In the genomic region with DNA sequence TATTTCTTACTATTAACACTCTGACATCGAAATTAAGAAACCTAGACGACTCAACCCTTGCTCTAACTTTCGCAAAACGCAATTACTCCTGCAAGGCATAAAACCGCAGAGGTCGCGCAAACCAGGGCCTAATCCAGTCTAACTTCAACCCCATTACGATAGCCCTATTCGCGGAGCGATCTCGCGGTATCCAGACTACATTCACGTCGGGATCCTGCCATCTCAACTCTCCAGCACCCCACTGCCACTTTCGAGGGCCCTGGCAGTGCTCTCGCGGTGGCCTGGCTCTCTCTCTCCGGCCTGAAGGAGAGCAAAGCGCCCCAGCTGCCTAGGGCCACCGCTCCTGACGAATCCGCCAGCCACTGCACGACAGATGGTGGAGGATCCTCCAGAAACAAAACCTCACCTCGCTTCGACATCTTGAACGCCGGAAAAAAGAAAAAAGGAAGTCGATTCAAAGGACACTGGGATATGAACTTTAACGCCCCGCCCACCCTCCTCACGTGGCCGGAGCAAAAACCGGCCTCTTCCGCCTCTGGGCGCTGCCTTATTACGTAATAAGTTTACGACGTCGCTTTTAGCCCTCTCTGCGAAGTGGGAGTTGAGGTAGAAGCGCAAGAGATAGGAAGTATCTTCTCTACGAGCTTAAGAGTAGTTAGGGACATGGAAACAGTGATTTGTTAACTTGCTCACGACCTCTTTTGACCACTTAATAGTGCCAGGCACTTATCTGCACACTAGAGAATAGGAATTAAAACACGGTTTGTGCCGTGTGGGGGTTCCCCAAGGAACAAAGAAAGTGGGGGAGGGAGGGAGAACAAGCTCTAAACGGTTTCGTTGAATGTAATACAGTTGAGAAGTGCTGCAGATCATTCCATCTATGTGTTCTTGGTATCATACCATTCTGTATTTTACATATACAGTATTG, we compare ENCODE assay signal across 1 cellular context.
TF ChIP-seq lines count a peak whose summit lies in the region.

A gene (minus strand): TSS at position 430 of the 928 bp plus-strand sequence. CDS start 11 bp downstream, at position 419.

TF ChIP-seq in HEK293, 187 proteins besides CTCF, POLR2A, EP300 and RAD21 (continued from another document and continues in another):
- TF ChIP-seq, protein P1, sequence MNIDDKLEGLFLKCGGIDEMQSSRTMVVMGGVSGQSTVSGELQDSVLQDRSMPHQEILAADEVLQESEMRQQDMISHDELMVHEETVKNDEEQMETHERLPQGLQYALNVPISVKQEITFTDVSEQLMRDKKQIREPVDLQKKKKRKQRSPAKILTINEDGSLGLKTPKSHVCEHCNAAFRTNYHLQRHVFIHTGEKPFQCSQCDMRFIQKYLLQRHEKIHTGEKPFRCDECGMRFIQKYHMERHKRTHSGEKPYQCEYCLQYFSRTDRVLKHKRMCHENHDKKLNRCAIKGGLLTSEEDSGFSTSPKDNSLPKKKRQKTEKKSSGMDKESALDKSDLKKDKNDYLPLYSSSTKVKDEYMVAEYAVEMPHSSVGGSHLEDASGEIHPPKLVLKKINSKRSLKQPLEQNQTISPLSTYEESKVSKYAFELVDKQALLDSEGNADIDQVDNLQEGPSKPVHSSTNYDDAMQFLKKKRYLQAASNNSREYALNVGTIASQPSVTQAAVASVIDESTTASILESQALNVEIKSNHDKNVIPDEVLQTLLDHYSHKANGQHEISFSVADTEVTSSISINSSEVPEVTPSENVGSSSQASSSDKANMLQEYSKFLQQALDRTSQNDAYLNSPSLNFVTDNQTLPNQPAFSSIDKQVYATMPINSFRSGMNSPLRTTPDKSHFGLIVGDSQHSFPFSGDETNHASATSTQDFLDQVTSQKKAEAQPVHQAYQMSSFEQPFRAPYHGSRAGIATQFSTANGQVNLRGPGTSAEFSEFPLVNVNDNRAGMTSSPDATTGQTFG (tag by site-specific recombination; IDR thresholded peaks at IDR 0.05; ENCODE audit: borderline replicate concordance): no peak
- TF ChIP-seq ZXDB (tag by site-specific recombination; IDR thresholded peaks at IDR 0.05): peak; percentile 82
- TF ChIP-seq ZNF555 (tag by site-specific recombination; conservative IDR thresholded peaks at IDR 0.05): no peak
- TF ChIP-seq ZNF366 (tag by site-specific recombination; conservative IDR thresholded peaks at IDR 0.05): peak; percentile 89
- peak; percentile 59 for TF ChIP-seq ZBTB20 (tag by site-specific recombination; IDR thresholded peaks at IDR 0.05)
- TF ChIP-seq ZNF114 (tag by site-specific recombination; IDR thresholded peaks at IDR 0.05): no peak
- no peak for TF ChIP-seq ZFP41 (tag by site-specific recombination; IDR thresholded peaks at IDR 0.05; ENCODE audit: borderline replicate concordance)
- TF ChIP-seq, protein P2, sequence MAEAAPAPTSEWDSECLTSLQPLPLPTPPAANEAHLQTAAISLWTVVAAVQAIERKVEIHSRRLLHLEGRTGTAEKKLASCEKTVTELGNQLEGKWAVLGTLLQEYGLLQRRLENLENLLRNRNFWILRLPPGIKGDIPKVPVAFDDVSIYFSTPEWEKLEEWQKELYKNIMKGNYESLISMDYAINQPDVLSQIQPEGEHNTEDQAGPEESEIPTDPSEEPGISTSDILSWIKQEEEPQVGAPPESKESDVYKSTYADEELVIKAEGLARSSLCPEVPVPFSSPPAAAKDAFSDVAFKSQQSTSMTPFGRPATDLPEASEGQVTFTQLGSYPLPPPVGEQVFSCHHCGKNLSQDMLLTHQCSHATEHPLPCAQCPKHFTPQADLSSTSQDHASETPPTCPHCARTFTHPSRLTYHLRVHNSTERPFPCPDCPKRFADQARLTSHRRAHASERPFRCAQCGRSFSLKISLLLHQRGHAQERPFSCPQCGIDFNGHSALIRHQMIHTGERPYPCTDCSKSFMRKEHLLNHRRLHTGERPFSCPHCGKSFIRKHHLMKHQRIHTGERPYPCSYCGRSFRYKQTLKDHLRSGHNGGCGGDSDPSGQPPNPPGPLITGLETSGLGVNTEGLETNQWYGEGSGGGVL (tag by site-specific recombination; IDR thresholded peaks at IDR 0.05): no peak; the same call in 1 of the 2 replicates
- TF ChIP-seq ZNF776 (tag by site-specific recombination; IDR thresholded peaks at IDR 0.05; ENCODE audit: borderline replicate concordance): no peak
- no peak; the same call in 1 of the 2 replicates for TF ChIP-seq KLF7 (tag by site-specific recombination; IDR thresholded peaks at IDR 0.05; ENCODE audit: borderline replicate concordance)
- no peak for TF ChIP-seq ZNF658 (tag by site-specific recombination; IDR thresholded peaks at IDR 0.05)
- peak; percentile 76; the same call in 1 of the 2 replicates for TF ChIP-seq ZNF394 (tag by site-specific recombination; IDR thresholded peaks at IDR 0.05; ENCODE audit: borderline replicate concordance)
- TF ChIP-seq BCL11B (tag by site-specific recombination; IDR thresholded peaks at IDR 0.05; ENCODE audit: low read depth): no peak
- no peak for TF ChIP-seq ZNF202 (tag by site-specific recombination; IDR thresholded peaks at IDR 0.05; ENCODE audit: borderline replicate concordance)
- TF ChIP-seq, protein P3, sequence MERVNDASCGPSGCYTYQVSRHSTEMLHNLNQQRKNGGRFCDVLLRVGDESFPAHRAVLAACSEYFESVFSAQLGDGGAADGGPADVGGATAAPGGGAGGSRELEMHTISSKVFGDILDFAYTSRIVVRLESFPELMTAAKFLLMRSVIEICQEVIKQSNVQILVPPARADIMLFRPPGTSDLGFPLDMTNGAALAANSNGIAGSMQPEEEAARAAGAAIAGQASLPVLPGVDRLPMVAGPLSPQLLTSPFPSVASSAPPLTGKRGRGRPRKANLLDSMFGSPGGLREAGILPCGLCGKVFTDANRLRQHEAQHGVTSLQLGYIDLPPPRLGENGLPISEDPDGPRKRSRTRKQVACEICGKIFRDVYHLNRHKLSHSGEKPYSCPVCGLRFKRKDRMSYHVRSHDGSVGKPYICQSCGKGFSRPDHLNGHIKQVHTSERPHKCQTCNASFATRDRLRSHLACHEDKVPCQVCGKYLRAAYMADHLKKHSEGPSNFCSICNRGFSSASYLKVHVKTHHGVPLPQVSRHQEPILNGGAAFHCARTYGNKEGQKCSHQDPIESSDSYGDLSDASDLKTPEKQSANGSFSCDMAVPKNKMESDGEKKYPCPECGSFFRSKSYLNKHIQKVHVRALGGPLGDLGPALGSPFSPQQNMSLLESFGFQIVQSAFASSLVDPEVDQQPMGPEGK (tag by site-specific recombination; IDR thresholded peaks at IDR 0.05): no peak; the same call in 1 of the 2 replicates
- no peak; the same call in 1 of the 2 replicates for TF ChIP-seq ZNF654 (tag by site-specific recombination; IDR thresholded peaks at IDR 0.05; ENCODE audit: low read depth)
- no peak for TF ChIP-seq SCRT1 (tag by site-specific recombination; IDR thresholded peaks at IDR 0.05; ENCODE audit: borderline replicate concordance)
- TF ChIP-seq ZNF19 (tag by site-specific recombination; IDR thresholded peaks at IDR 0.05; ENCODE audit: low read depth): no peak
- TF ChIP-seq ZNF530 (tag by site-specific recombination; IDR thresholded peaks at IDR 0.05; ENCODE audit: low read depth): no peak
- peak; percentile 54; the same call in 1 of the 2 replicates for TF ChIP-seq ZNF335 (tag by site-specific recombination; conservative IDR thresholded peaks at IDR 0.05)
- no peak for TF ChIP-seq MYNN (tag by site-specific recombination; IDR thresholded peaks at IDR 0.05; ENCODE audit: borderline replicate concordance)
- no peak for TF ChIP-seq ZNF747 (tag by site-specific recombination; IDR thresholded peaks at IDR 0.05)
- no peak for TF ChIP-seq ZNF155 (tag by site-specific recombination; IDR thresholded peaks at IDR 0.05)
- TF ChIP-seq ZNF302 (tag by site-specific recombination; IDR thresholded peaks at IDR 0.05; ENCODE audit: low read depth): no peak
- TF ChIP-seq PRDM1 (tag by site-specific recombination; IDR thresholded peaks at IDR 0.05): peak; percentile 74
- TF ChIP-seq ZNF248 (tag by site-specific recombination; IDR thresholded peaks at IDR 0.05): no peak
- TF ChIP-seq GLIS1 (tag by site-specific recombination; IDR thresholded peaks at IDR 0.05): 0 out of 2 replicates have a peak, but pooled peaks have one; percentile 34
- no peak for TF ChIP-seq ZNF174 (tag by site-specific recombination; IDR thresholded peaks at IDR 0.05)
- TF ChIP-seq, protein P4, sequence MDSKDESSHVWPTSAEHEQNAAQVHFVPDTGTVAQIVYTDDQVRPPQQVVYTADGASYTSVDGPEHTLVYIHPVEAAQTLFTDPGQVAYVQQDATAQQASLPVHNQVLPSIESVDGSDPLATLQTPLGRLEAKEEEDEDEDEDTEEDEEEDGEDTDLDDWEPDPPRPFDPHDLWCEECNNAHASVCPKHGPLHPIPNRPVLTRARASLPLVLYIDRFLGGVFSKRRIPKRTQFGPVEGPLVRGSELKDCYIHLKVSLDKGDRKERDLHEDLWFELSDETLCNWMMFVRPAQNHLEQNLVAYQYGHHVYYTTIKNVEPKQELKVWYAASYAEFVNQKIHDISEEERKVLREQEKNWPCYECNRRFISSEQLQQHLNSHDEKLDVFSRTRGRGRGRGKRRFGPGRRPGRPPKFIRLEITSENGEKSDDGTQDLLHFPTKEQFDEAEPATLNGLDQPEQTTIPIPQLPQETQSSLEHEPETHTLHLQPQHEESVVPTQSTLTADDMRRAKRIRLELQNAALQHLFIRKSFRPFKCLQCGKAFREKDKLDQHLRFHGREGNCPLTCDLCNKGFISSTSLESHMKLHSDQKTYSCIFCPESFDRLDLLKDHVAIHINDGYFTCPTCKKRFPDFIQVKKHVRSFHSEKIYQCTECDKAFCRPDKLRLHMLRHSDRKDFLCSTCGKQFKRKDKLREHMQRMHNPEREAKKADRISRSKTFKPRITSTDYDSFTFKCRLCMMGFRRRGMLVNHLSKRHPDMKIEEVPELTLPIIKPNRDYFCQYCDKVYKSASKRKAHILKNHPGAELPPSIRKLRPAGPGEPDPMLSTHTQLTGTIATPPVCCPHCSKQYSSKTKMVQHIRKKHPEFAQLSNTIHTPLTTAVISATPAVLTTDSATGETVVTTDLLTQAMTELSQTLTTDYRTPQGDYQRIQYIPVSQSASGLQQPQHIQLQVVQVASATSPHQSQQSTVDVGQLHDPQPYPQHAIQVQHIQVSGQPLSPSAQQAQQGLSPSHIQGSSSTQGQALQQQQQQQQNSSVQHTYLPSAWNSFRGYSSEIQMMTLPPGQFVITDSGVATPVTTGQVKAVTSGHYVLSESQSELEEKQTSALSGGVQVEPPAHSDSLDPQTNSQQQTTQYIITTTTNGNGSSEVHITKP (tag by site-specific recombination; IDR thresholded peaks at IDR 0.05): no peak; the same call in 1 of the 2 replicates
- TF ChIP-seq, protein P5, sequence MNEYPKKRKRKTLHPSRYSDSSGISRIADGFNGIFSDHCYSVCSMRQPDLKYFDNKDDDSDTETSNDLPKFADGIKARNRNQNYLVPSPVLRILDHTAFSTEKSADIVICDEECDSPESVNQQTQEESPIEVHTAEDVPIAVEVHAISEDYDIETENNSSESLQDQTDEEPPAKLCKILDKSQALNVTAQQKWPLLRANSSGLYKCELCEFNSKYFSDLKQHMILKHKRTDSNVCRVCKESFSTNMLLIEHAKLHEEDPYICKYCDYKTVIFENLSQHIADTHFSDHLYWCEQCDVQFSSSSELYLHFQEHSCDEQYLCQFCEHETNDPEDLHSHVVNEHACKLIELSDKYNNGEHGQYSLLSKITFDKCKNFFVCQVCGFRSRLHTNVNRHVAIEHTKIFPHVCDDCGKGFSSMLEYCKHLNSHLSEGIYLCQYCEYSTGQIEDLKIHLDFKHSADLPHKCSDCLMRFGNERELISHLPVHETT (tag by site-specific recombination; IDR thresholded peaks at IDR 0.05): no peak; the same call in none of the 2 replicates
- TF ChIP-seq, protein P6, sequence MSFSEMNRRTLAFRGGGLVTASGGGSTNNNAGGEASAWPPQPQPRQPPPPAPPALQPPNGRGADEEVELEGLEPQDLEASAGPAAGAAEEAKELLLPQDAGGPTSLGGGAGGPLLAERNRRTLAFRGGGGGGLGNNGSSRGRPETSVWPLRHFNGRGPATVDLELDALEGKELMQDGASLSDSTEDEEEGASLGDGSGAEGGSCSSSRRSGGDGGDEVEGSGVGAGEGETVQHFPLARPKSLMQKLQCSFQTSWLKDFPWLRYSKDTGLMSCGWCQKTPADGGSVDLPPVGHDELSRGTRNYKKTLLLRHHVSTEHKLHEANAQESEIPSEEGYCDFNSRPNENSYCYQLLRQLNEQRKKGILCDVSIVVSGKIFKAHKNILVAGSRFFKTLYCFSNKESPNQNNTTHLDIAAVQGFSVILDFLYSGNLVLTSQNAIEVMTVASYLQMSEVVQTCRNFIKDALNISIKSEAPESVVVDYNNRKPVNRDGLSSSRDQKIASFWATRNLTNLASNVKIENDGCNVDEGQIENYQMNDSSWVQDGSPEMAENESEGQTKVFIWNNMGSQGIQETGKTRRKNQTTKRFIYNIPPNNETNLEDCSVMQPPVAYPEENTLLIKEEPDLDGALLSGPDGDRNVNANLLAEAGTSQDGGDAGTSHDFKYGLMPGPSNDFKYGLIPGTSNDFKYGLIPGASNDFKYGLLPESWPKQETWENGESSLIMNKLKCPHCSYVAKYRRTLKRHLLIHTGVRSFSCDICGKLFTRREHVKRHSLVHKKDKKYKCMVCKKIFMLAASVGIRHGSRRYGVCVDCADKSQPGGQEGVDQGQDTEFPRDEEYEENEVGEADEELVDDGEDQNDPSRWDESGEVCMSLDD (tag by site-specific recombination; IDR thresholded peaks at IDR 0.05): peak; percentile 35; the same call in 1 of the 2 replicates
- TF ChIP-seq, protein P7, sequence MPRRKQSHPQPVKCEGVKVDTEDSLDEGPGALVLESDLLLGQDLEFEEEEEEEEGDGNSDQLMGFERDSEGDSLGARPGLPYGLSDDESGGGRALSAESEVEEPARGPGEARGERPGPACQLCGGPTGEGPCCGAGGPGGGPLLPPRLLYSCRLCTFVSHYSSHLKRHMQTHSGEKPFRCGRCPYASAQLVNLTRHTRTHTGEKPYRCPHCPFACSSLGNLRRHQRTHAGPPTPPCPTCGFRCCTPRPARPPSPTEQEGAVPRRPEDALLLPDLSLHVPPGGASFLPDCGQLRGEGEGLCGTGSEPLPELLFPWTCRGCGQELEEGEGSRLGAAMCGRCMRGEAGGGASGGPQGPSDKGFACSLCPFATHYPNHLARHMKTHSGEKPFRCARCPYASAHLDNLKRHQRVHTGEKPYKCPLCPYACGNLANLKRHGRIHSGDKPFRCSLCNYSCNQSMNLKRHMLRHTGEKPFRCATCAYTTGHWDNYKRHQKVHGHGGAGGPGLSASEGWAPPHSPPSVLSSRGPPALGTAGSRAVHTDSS (tag by site-specific recombination; IDR thresholded peaks at IDR 0.05): 0 out of 2 replicates have a peak, but pooled peaks have one; percentile 15
- peak; percentile 99 for TF ChIP-seq ZBTB21 (tag by site-specific recombination; IDR thresholded peaks at IDR 0.05)
- no peak for TF ChIP-seq ZNF132 (tag by site-specific recombination; IDR thresholded peaks at IDR 0.05; ENCODE audit: borderline replicate concordance)
- TF ChIP-seq, protein P8, sequence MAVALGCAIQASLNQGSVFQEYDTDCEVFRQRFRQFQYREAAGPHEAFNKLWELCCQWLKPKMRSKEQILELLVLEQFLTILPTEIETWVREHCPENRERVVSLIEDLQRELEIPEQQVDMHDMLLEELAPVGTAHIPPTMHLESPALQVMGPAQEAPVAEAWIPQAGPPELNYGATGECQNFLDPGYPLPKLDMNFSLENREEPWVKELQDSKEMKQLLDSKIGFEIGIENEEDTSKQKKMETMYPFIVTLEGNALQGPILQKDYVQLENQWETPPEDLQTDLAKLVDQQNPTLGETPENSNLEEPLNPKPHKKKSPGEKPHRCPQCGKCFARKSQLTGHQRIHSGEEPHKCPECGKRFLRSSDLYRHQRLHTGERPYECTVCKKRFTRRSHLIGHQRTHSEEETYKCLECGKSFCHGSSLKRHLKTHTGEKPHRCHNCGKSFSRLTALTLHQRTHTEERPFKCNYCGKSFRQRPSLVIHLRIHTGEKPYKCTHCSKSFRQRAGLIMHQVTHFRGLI (tag by site-specific recombination; IDR thresholded peaks at IDR 0.05): no peak
